ENCODE assay signal across 9 cellular contexts in the genomic region with DNA sequence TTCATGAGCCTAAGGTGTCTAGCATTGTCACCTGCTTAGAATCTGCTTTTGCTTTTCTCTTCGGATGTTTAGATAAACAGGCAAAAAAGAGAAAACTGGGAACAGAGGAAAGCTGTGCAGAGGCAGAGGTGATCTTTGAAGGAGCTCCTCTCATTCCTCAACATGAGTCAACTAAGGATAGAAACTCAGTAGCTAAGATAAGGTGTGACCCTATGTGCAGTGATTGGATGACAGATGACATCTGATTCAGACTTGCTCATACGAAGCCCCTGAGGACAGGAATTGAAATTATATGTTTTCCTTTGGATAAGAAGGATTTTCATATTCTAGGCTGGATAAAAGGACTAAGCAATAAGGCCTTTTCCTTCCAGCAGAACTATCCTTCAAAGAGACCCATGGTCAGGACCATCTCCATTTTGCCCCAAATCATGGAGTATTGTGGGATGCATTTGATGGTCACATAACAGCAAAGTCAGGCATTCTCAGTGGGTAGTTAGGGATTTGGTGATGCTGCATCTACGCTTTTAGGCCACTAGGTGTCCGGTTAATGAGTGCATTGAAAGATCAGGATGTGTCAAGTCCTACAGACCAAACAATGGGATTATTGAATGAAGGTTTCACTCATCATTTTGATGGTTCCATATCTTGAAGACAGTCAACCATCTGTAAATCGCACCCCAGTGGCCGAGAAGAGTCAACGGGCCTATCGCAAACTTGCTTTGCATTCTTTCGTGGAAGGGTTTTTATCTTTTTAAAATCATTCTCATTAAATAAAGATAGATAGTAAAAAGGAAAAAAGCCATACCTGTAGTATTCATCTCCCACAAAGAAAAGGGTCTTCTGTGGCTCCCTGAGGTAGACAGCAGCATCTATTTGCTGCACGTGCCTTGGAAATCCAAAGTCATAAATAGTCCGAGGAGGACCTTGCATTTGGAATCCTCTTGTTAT. TPM values are rescaled to one million over a fixed set of nuclear protein-coding genes. Genes with fewer than 3 reads are reported as not detected.
DNase-seq lines count a peak whose midpoint lies in the region; ATAC-seq and TF ChIP-seq lines count a peak whose summit lies in the region.
"Had no signal": no experiment of that assay in that cellular context is flagged by ENCODE, and none has a peak within 500 bp of the region (broad histone marks: within the 10 kb centered on the region; RNA-seq: fewer than 3 reads in every experiment).

No MANE protein-coding gene starts in this region.

- intact Hi-C loops in Panc1 (cut with micrococcal nuclease; ENCODE audit: unreplicated experiment): no loop called here

- POLR2A ChIA-PET in Panc1 (lab: Charles Lee): no interaction called here

- peak; percentile 29 for ATAC-seq in GM18870 (IDR thresholded peaks at IDR 0.05; ENCODE audit: unreplicated experiment)
- no peak for ATAC-seq in Panc1
- ATAC-seq in GM21737 (IDR thresholded peaks at IDR 0.05; ENCODE audit: unreplicated experiment): no peak
- ATAC-seq in HG02884 (IDR thresholded peaks at IDR 0.05; ENCODE audit: unreplicated experiment): no peak

- CTCF ChIA-PET in Panc1 (lab: Charles Lee): no interaction called here

- peak overlapping the region; percentile 67; the same call in 1 of the 2 replicates for H3K27ac ChIP-seq in Panc1 (ENCODE audit: low read length)

- H3K27me3 ChIP-seq in Panc1 (ENCODE audit: control insufficient read depth, insufficient read depth, low read length): no peaks in the 10 kb centered on the region

- peak; percentile 76 for TF ChIP-seq CTCF in AG10803 (conservative IDR thresholded peaks at IDR 0.05; ENCODE audit: low read length)
- peak; percentile 73 for TF ChIP-seq CTCF in Panc1 (IDR thresholded peaks at IDR 0.05)
- peak; percentile 50 for TF ChIP-seq CTCF in foreskin fibroblast (IDR thresholded peaks at IDR 0.05; ENCODE audit: low read depth, low read length)

- DNase-seq in AG10803 (ENCODE audit: low read depth) (peak; percentile 31), Panc1 (ENCODE audit: low read depth, low spot score) (no peak), foreskin fibroblast (peak in 1 of 2 donors; percentile 46), ureter (ENCODE audit: low spot score) (no peak), kidney glomerular epithelial cell (lab: John Stamatoyannopoulos, UW) (no peak)
- DNase-seq: activated T-cell treated with anti-CD3 and anti-CD28 coated beads, Interleukin-2, amount 50 U/mL, for 4 hours had no signal

- H3K4me3 ChIP-seq in AG10803 (ENCODE audit: low read length) (no peak overlapping the region), Panc1 (ENCODE audit: low read depth in 2 of 2, low read length in 2 of 2) (no peak overlapping the region), foreskin fibroblast (ENCODE audit: low read depth in 1 of 2, low read length in 2 of 2) (no peak overlapping the region)

- in situ Hi-C loops in Panc1 (cut with HindIII; ENCODE audit: low pct_unique_long_range_greater_than_20kb, low sequenced_read_pairs): no loop called here

- H3K36me3 ChIP-seq in Panc1 (ENCODE audit: control insufficient read depth, insufficient read depth, low read length): no peaks in the 10 kb centered on the region

- H3K4me1 ChIP-seq in Panc1 (ENCODE audit: control insufficient read depth, insufficient read depth, low read length): peaks cover 5% of the 10 kb centered on the region; the same call in 1 of the 2 replicates

- peaks cover 27% of the 10 kb centered on the region; the same call in 1 of the 2 replicates for H3K9me3 ChIP-seq in Panc1 (ENCODE audit: control insufficient read depth, insufficient read depth, low read depth, low read length)

- no TSS peak for BruUV-seq in Panc1 (replicated peaks; lab: Mats Ljungman, UMichigan)

RNA-seq across cellular contexts. Expression of a gene that starts 32.2 kb away (rescaled TPM):
- not detected for total RNA-seq in Panc1 (2021; ENCODE audit: unreplicated experiment)
- polyA plus RNA-seq in Panc1 (2012; ENCODE audit: insufficient read length): not detected
- not detected for total RNA-seq in ureter
- total RNA-seq: activated T-cell treated with anti-CD3 and anti-CD28 coated beads, Interleukin-2, amount 50 U/mL, for 4 hours had no signal
